8 cellular contexts compared by ENCODE assay signal in the genomic region with DNA sequence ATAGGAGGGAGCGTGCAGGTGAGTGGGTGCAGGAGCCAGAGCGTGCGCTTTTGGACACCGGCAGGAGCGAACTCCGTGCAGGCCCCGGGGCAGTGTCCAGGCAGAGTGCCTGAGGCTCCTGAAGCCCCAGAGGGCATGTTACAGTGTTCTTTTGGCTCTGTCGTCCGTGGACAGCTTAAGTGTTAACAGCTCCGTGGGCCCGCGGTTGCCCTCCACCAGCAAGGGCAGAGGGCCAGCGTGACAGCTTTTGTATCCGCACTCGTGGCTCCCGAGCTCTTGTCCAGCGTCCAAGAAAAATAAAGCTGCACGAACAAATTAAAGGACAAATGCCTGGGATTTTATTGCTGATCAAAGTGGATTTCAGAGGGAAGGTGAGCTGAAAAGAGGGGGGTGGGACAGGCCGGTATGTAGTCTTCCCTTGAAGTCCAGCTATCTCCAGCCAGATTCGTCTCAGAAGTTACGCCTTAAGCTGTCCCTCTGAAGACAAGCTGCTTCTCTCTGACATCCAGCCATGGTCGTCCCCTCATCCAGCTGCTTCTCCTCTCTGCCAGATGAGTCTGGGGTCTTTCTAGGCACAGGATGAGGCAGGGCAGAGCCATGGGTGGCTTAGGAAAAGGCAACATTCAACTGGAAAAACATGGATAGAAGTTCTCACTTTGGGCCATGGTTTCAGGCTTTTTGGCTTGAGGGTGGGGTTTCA. TPM values are rescaled to one million over a fixed set of nuclear protein-coding genes. Genes with fewer than 3 reads are reported as not detected.
A peak's percentile ranks its signal among the peaks of the same experiment; 100 is the strongest.
DNase-seq lines count a peak whose midpoint lies in the region; ATAC-seq, FAIRE-seq and TF ChIP-seq lines count a peak whose summit lies in the region.

No MANE protein-coding gene starts in this region.

- 92% methylated on average over 22 of the region's 22 CpGs for WGBS in GM12878 (ENCODE audit: insufficient coverage, insufficient replicate concordance, low lambda C conversion rate, missing lambda C conversion rate)
- WGBS in lung, 2 donors: 68 to 84% methylated on average over 22 of the region's 22 CpGs

- peak overlapping the region; percentile 94 for H3K27ac ChIP-seq in GM12878 (ENCODE audit: control insufficient read depth, insufficient read depth)
- H3K27ac ChIP-seq in lung (ENCODE audit: low read depth in 1 of 2, low read length in 1 of 2): peak overlapping the region; percentile 83 to 93
- H3K27ac ChIP-seq in tibial artery: peak overlapping the region; percentile 91 to 96

- H3K4me3 ChIP-seq in GM12878 (peak overlapping the region; percentile 82; the same call in 1 of the 2 replicates), lung (no peak overlapping the region), tibial artery (peak overlapping the region; percentile 91 to 95)

- H3K36me3 ChIP-seq in GM12878 (ENCODE audit: control insufficient read depth in 2 of 2, insufficient read depth in 2 of 2, low read length in 1 of 2) (no peaks in the 10 kb centered on the region; a peak in 1 of 4 replicates), lung (ENCODE audit: control insufficient read depth in 2 of 2, insufficient read depth in 2 of 2, low read length in 2 of 2) (no peaks in the 10 kb centered on the region), tibial artery (no peaks in the 10 kb centered on the region)

- TF ChIP-seq RAD21 in GM12878 (IDR thresholded peaks at IDR 0.05; ENCODE audit: insufficient read depth, low read depth, low read length): no peak

- H3K36me3 Mint-ChIP-seq in activated CD4-positive, alpha-beta T cell treated with anti-CD3 and anti-CD28 coated beads for 36 hours (ENCODE audit: low read depth): peaks cover 13% of the 10 kb centered on the region

- no peak for TF ChIP-seq CTCF in GM12878 (IDR thresholded peaks at IDR 0.05 in 2 of 3, conservative IDR thresholded peaks at IDR 0.05 in 1 of 3; ENCODE audit: control insufficient read depth in 2 of 3, extremely low read depth in 1 of 3, insufficient read depth in 1 of 3, low read depth in 3 of 3, low read length in 3 of 3)
- no peak for TF ChIP-seq CTCF in lung (IDR thresholded peaks at IDR 0.05; ENCODE audit: control extremely low read depth, extremely low read depth)
- no peak for TF ChIP-seq CTCF in tibial artery (IDR thresholded peaks at IDR 0.05)

- H3K9ac ChIP-seq in GM12878 (ENCODE audit: control insufficient read depth, insufficient read depth, low read length): peak overlapping the region; percentile 85

- H3K9me3 ChIP-seq in GM12878 (replicated peaks; ENCODE audit: control insufficient read depth, insufficient read depth, low read length): peaks cover 8% of the 10 kb centered on the region
- H3K9me3 ChIP-seq in lung (ENCODE audit: control insufficient read depth in 2 of 2, insufficient read depth in 1 of 2, low read length in 1 of 2): no peaks in the 10 kb centered on the region
- no peaks in the 10 kb centered on the region for H3K9me3 ChIP-seq in tibial artery

- CTCF ChIA-PET in activated CD4-positive, alpha-beta T cell treated with anti-CD3 and anti-CD28 coated beads for 36 hours (lab: Charles Lee): interaction anchor here (0.7 to 2.7 kb wide), 12 partner anchors 10 to 1990 kb away, joined by 3 to 16 read pairs (median 4); no protein-coding TSS in a partner anchor
- CTCF ChIA-PET in GM12878 (lab: Yijun Ruan, JAX): interaction anchor here (0.6 to 4.5 kb wide), 13 partner anchors 11 to 949 kb away, joined by 3 to 46 read pairs (median 6); a partner anchor contains a TSS

- RAD21 ChIA-PET in GM12878 (lab: Charles Lee; ENCODE audit: unreplicated experiment): interaction anchor here (0.8 to 5.9 kb wide), 18 partner anchors 8 to 275 kb away, joined by 3 to 43 read pairs (median 4); a partner anchor contains a TSS

- no peaks in the 10 kb centered on the region for H4K20me1 ChIP-seq in GM12878 (ENCODE audit: control insufficient read depth, insufficient read depth)

- SMC1A ChIA-PET in GM12878 (lab: Charles Lee; ENCODE audit: uncharacterized antibody, unreplicated experiment): interaction anchor here (0.6 to 5.9 kb wide), 20 partner anchors 8 to 1762 kb away, joined by 3 to 76 read pairs (median 5); a partner anchor contains a TSS

- no peak for ATAC-seq in activated CD4-positive, alpha-beta T cell treated with anti-CD3 and anti-CD28 coated beads for 36 hours
- ATAC-seq in GM12878 (no peak), lung (ENCODE audit: insufficient read depth, low FRiP score) (no peak), HG03175 (IDR thresholded peaks at IDR 0.05; ENCODE audit: unreplicated experiment) (no peak)

- H3K27ac Mint-ChIP-seq in activated CD4-positive, alpha-beta T cell treated with anti-CD3 and anti-CD28 coated beads for 36 hours: peak overlapping the region; percentile 97

- in situ Hi-C loops in GM12878 (cut with MboI): no loop called here

- intact Hi-C loops in activated CD4-positive, alpha-beta T cell treated with anti-CD3 and anti-CD28 coated beads for 36 hours (cut with DNase I, micrococcal nuclease): loop anchor here (2.0 to 5.0 kb wide), 4 partner anchors 70 to 379 kb away; a partner anchor contains a TSS
- intact Hi-C loops in GM12878 (cut with micrococcal nuclease; ENCODE audit: unreplicated experiment): no loop called here
- intact Hi-C loops in tibial artery (cut with DNase I; ENCODE audit: low total_unique reads): no loop called here

- H3K4me1 ChIP-seq in GM12878 (ENCODE audit: control insufficient read depth, insufficient read depth, low read length) (peaks cover 56% of the 10 kb centered on the region), lung (ENCODE audit: control insufficient read depth in 2 of 2, insufficient read depth in 2 of 2, low read length in 2 of 2) (peaks cover 13 to 17% of the 10 kb centered on the region in 2 donors), tibial artery (peaks cover 0 to 37% (median 27%) of the 10 kb centered on the region in 4 donors)

- H3K79me2 ChIP-seq in GM12878 (ENCODE audit: control insufficient read depth, insufficient read depth, low read length): peaks cover 28% of the 10 kb centered on the region

- no peaks in the 10 kb centered on the region for H3K9me3 Mint-ChIP-seq in activated CD4-positive, alpha-beta T cell treated with anti-CD3 and anti-CD28 coated beads for 36 hours (ENCODE audit: low read depth)

- H3K4me2 ChIP-seq in GM12878 (ENCODE audit: control insufficient read depth, insufficient read depth): peak overlapping the region; percentile 99

- TF ChIP-seq POLR2A in GM12878 (IDR thresholded peaks at IDR 0.05; ENCODE audit: low read depth, low read length): no peak; the same call in 1 of the 2 replicates

- no peaks in the 10 kb centered on the region for H3K27me3 ChIP-seq in GM12878 (replicated peaks in 1 of 2; ENCODE audit: control insufficient read depth in 2 of 2, insufficient read depth in 2 of 2, low read length in 1 of 2)
- H3K27me3 ChIP-seq in lung (ENCODE audit: control insufficient read depth, insufficient read depth): no peaks in the 10 kb centered on the region
- no peaks in the 10 kb centered on the region for H3K27me3 ChIP-seq in tibial artery

- FAIRE-seq in GM12878 (lab: Jason Lieb, UNC): no peak

- POLR2A ChIA-PET in activated CD4-positive, alpha-beta T cell treated with anti-CD3 and anti-CD28 coated beads for 36 hours (lab: Charles Lee): interaction anchor here (0.7 to 1.9 kb wide), 5 partner anchors 69 to 517 kb away, joined by 3 to 5 read pairs (median 4); a partner anchor contains a TSS
- POLR2A ChIA-PET in GM12878 (lab: Charles Lee): interaction anchor here (0.7 to 3.2 kb wide), 12 partner anchors 8 to 250 kb away, joined by 3 to 11 read pairs (median 6); a partner anchor contains a TSS

- no peaks in the 10 kb centered on the region for H3K27me3 Mint-ChIP-seq in activated CD4-positive, alpha-beta T cell treated with anti-CD3 and anti-CD28 coated beads for 36 hours

- no TSS peak for BruUV-seq in GM12878 (replicated peaks; lab: Mats Ljungman, UMichigan)

- peak overlapping the region; percentile 87 for H3K4me3 Mint-ChIP-seq in activated CD4-positive, alpha-beta T cell treated with anti-CD3 and anti-CD28 coated beads for 36 hours

- no peak for DNase-seq in activated CD4-positive, alpha-beta T cell treated with anti-CD3 and anti-CD28 coated beads for 36 hours
- no peak for DNase-seq in activated CD4-positive, alpha-beta T cell treated with anti-CD3 and anti-CD28 coated beads for 4 hours
- DNase-seq in GM12878 (ENCODE audit: low read depth, low spot score) (no peak), lung (ENCODE audit: low spot score) (no peak), tibial artery (peak in 1 of 2 donors; percentile 56), HuH-7.5 (ENCODE audit: low spot score) (no peak), NCI-H2081 (lab: John Stamatoyannopoulos, UW) (no peak)

- peak overlapping the region; percentile 100 for H2AFZ ChIP-seq in GM12878 (ENCODE audit: control insufficient read depth, low read depth, low read length)

- peaks cover 52% of the 10 kb centered on the region for H3K4me1 Mint-ChIP-seq in activated CD4-positive, alpha-beta T cell treated with anti-CD3 and anti-CD28 coated beads for 36 hours

- no peak for TF ChIP-seq EP300 in GM12878 (IDR thresholded peaks at IDR 0.05; ENCODE audit: borderline replicate concordance in 1 of 2, control insufficient read depth in 1 of 2, low read depth in 2 of 2, low read length in 2 of 2)

RNA-seq across cellular contexts. Expression of a gene that starts 1.0 kb away (rescaled TPM):
- 10 to 100 TPM; 80.3 to 89.1 TPM for total RNA-seq in activated CD4-positive, alpha-beta T cell treated with anti-CD3 and anti-CD28 coated beads for 36 hours
- total RNA-seq in GM12878 (2013; cell fraction: nucleolus; rRNA removed): 19.0 and 20.8 TPM in 2 replicates
- total RNA-seq in GM12878 (2014; rRNA removed): 62.8 and 66.8 TPM in 2 replicates
- 38.3 and 43.3 TPM in 2 replicates for total RNA-seq in GM12878 (2014; rRNA removed; fragmentation: Illumina TruSeq; extraction: Trizol)
- total RNA-seq in GM12878 (2021): 124 and 128 TPM in 2 replicates
- polyA plus RNA-seq in GM12878 (2011; ENCODE audit: low read depth): 52.2 TPM
- 8.1 and 25.7 TPM in 2 replicates for polyA plus RNA-seq in GM12878 (2011; rRNA removed)
- 37.4 and 37.6 TPM in 2 replicates for polyA plus RNA-seq in GM12878 (2011; cell fraction: cytosol; rRNA removed)
- polyA plus RNA-seq in GM12878 (2011; cell fraction: nucleus; rRNA removed): 18.8 and 25.3 TPM in 2 replicates
- 42.7 and 46.8 TPM in 2 replicates for polyA plus RNA-seq in GM12878 (2012)
- polyA plus RNA-seq in GM12878 (2014; fragmentation: Illumina TruSeq; extraction: Trizol): 73.9 and 115 TPM in 2 replicates
- polyA plus RNA-seq in GM12878 (2014; fragmentation: Nextera tagmentation; extraction: Ambion mirVana): 10 to 100 TPM; 21.9 to 52.9 TPM
- polyA plus RNA-seq in GM12878 (2014; rRNA removed): 104 and 117 TPM in 2 replicates
- 100 to 1,000 TPM; 179 to 199 TPM for polyA plus RNA-seq in GM12878 (2016; fragmentation: Nextera tagmentation; extraction: Ambion mirVana)
- polyA minus RNA-seq in GM12878 (2011; rRNA and poly(A)+ RNA removed): 15.6 and 17.1 TPM in 2 replicates
- polyA minus RNA-seq in GM12878 (2011; cell fraction: cytosol; rRNA and poly(A)+ RNA removed): 8.0 and 8.4 TPM in 2 replicates
- polyA minus RNA-seq in GM12878 (2011; cell fraction: nucleus; rRNA and poly(A)+ RNA removed): 4.8 and 7.1 TPM in 2 replicates
- total RNA-seq in lung: 100 to 1,000 TPM in 1 of 2 donors, 10 to 100 TPM in 1; 94.3 to 128 TPM
- 100 to 1,000 TPM in 1 of 2 donors, 10 to 100 TPM in 1; 69.2 to 104 TPM for polyA plus RNA-seq in lung

RNA-seq across cellular contexts. Expression of a gene that starts 6.6 kb away (rescaled TPM):
- total RNA-seq in activated CD4-positive, alpha-beta T cell treated with anti-CD3 and anti-CD28 coated beads for 36 hours: 100 to 1,000 TPM; 148 to 197 TPM
- total RNA-seq in GM12878 (2013; cell fraction: nucleolus; rRNA removed): 51.1 and 62.0 TPM in 2 replicates
- total RNA-seq in GM12878 (2014; rRNA removed): 95.6 and 109 TPM in 2 replicates
- 48.7 and 53.1 TPM in 2 replicates for total RNA-seq in GM12878 (2014; rRNA removed; fragmentation: Illumina TruSeq; extraction: Trizol)
- total RNA-seq in GM12878 (2021): 165 and 170 TPM in 2 replicates
- 57.2 TPM for polyA plus RNA-seq in GM12878 (2011; ENCODE audit: low read depth)
- 12.9 and 25.6 TPM in 2 replicates for polyA plus RNA-seq in GM12878 (2011; rRNA removed)
- polyA plus RNA-seq in GM12878 (2011; cell fraction: cytosol; rRNA removed): 44.9 and 48.1 TPM in 2 replicates
- polyA plus RNA-seq in GM12878 (2011; cell fraction: nucleus; rRNA removed): 51.8 and 78.3 TPM in 2 replicates
- 81.7 and 107 TPM in 2 replicates for polyA plus RNA-seq in GM12878 (2012)
- polyA plus RNA-seq in GM12878 (2014; fragmentation: Illumina TruSeq; extraction: Trizol): 109 and 151 TPM in 2 replicates
- 10 to 100 TPM in 1 of 2 experiments, 1 to 10 TPM in 1; 8.7 to 27.7 TPM for polyA plus RNA-seq in GM12878 (2014; fragmentation: Nextera tagmentation; extraction: Ambion mirVana)
- polyA plus RNA-seq in GM12878 (2014; rRNA removed): 74.4 and 88.5 TPM in 2 replicates
- 10 to 100 TPM; 59.8 to 62.9 TPM for polyA plus RNA-seq in GM12878 (2016; fragmentation: Nextera tagmentation; extraction: Ambion mirVana)
- polyA minus RNA-seq in GM12878 (2011; rRNA and poly(A)+ RNA removed): 20.9 and 45.0 TPM in 2 replicates
- polyA minus RNA-seq in GM12878 (2011; cell fraction: cytosol; rRNA and poly(A)+ RNA removed): 31.7 and 35.9 TPM in 2 replicates
- 34.9 and 61.6 TPM in 2 replicates for polyA minus RNA-seq in GM12878 (2011; cell fraction: nucleus; rRNA and poly(A)+ RNA removed)
- total RNA-seq in lung: 10 to 100 TPM; 49.0 to 70.6 TPM
- polyA plus RNA-seq in lung: 10 to 100 TPM; 59.8 to 79.0 TPM

RNA-seq across cellular contexts. Expression of a gene that starts 11.3 kb away (rescaled TPM):
- total RNA-seq in activated CD4-positive, alpha-beta T cell treated with anti-CD3 and anti-CD28 coated beads for 36 hours: 1 to 10 TPM; 1.9 to 2.0 TPM
- 7.0 and 7.3 TPM in 2 replicates for total RNA-seq in GM12878 (2013; cell fraction: nucleolus; rRNA removed)
- total RNA-seq in GM12878 (2014; rRNA removed) (6.4 and 14.1 TPM in 2 replicates), GM12878 (2014; rRNA removed; fragmentation: Illumina TruSeq; extraction: Trizol) (4.1 and 5.6 TPM in 2 replicates), GM12878 (2021) (16.0 and 25.0 TPM in 2 replicates), lung (10 to 100 TPM; 18.6 to 20.5 TPM)
- polyA plus RNA-seq in GM12878 (2011; ENCODE audit: low read depth): 2.7 TPM
- polyA plus RNA-seq in GM12878 (2011; rRNA removed) (0.56 and 0.78 TPM in 2 replicates), GM12878 (2014; fragmentation: Illumina TruSeq; extraction: Trizol) (1.5 and 1.7 TPM in 2 replicates), GM12878 (2014; fragmentation: Nextera tagmentation; extraction: Ambion mirVana) (under 1 TPM; 0.16 to 0.79 TPM), GM12878 (2014; rRNA removed) (9.9 and 14.6 TPM in 2 replicates), GM12878 (2016; fragmentation: Nextera tagmentation; extraction: Ambion mirVana) (1 to 10 TPM; 3.4 to 5.2 TPM), lung (10 to 100 TPM in 1 of 2 donors, 1 to 10 TPM in 1; 6.7 to 16.5 TPM)
- 0.64 and 1.3 TPM in 2 replicates for polyA plus RNA-seq in GM12878 (2011; cell fraction: cytosol; rRNA removed)
- polyA plus RNA-seq in GM12878 (2011; cell fraction: nucleus; rRNA removed): 16.2 and 17.6 TPM in 2 replicates
- 4.8 and 9.3 TPM in 2 replicates for polyA plus RNA-seq in GM12878 (2012)
- 0.22 and 3.0 TPM in 2 replicates for polyA minus RNA-seq in GM12878 (2011; rRNA and poly(A)+ RNA removed)
- 2.8 and 5.9 TPM in 2 replicates for polyA minus RNA-seq in GM12878 (2011; cell fraction: cytosol; rRNA and poly(A)+ RNA removed)
- 4.1 and 4.7 TPM in 2 replicates for polyA minus RNA-seq in GM12878 (2011; cell fraction: nucleus; rRNA and poly(A)+ RNA removed)

RNA-seq across cellular contexts. Expression of a gene that starts 39.0 kb away (rescaled TPM):
- 1 to 10 TPM; 7.0 to 9.6 TPM for total RNA-seq in activated CD4-positive, alpha-beta T cell treated with anti-CD3 and anti-CD28 coated beads for 36 hours
- 203 and 205 TPM in 2 replicates for total RNA-seq in GM12878 (2013; cell fraction: nucleolus; rRNA removed)
- total RNA-seq in GM12878 (2014; rRNA removed) (71.3 and 83.5 TPM in 2 replicates), GM12878 (2014; rRNA removed; fragmentation: Illumina TruSeq; extraction: Trizol) (51.5 and 56.3 TPM in 2 replicates), GM12878 (2021) (93.3 and 102 TPM in 2 replicates), lung (100 to 1,000 TPM in 1 of 2 donors, 10 to 100 TPM in 1; 29.9 to 106 TPM)
- 36.2 TPM for polyA plus RNA-seq in GM12878 (2011; ENCODE audit: low read depth)
- polyA plus RNA-seq in GM12878 (2011; rRNA removed) (18.2 and 44.9 TPM in 2 replicates), GM12878 (2014; fragmentation: Illumina TruSeq; extraction: Trizol) (11.7 and 54.8 TPM in 2 replicates), GM12878 (2014; fragmentation: Nextera tagmentation; extraction: Ambion mirVana) (10 to 100 TPM; 17.7 to 55.4 TPM), GM12878 (2014; rRNA removed) (71.9 and 83.8 TPM in 2 replicates), GM12878 (2016; fragmentation: Nextera tagmentation; extraction: Ambion mirVana) (10 to 100 TPM; 53.4 to 57.7 TPM), lung (100 to 1,000 TPM in 1 of 2 donors, 10 to 100 TPM in 1; 91.6 to 166 TPM)
- 55.8 and 65.2 TPM in 2 replicates for polyA plus RNA-seq in GM12878 (2011; cell fraction: cytosol; rRNA removed)
- polyA plus RNA-seq in GM12878 (2011; cell fraction: nucleus; rRNA removed): 80.5 and 92.2 TPM in 2 replicates
- 90.2 and 104 TPM in 2 replicates for polyA plus RNA-seq in GM12878 (2012)
- polyA minus RNA-seq in GM12878 (2011; rRNA and poly(A)+ RNA removed): 99.9 and 126 TPM in 2 replicates
- 50.8 and 65.5 TPM in 2 replicates for polyA minus RNA-seq in GM12878 (2011; cell fraction: cytosol; rRNA and poly(A)+ RNA removed)
- 57.2 and 89.6 TPM in 2 replicates for polyA minus RNA-seq in GM12878 (2011; cell fraction: nucleus; rRNA and poly(A)+ RNA removed)

RNA-seq across cellular contexts. Expression of a gene that starts 45.7 kb away (rescaled TPM):
- total RNA-seq in activated CD4-positive, alpha-beta T cell treated with anti-CD3 and anti-CD28 coated beads for 36 hours: not detected
- not detected in 2 replicates for total RNA-seq in GM12878 (2013; cell fraction: nucleolus; rRNA removed)
- total RNA-seq in GM12878 (2014; rRNA removed) (not detected in 2 replicates), GM12878 (2014; rRNA removed; fragmentation: Illumina TruSeq; extraction: Trizol) (not detected in 2 replicates), GM12878 (2021) (not detected in 2 replicates), lung (not detected)
- polyA plus RNA-seq in GM12878 (2011; ENCODE audit: low read depth): not detected
- polyA plus RNA-seq in GM12878 (2011; rRNA removed) (not detected in 2 replicates), GM12878 (2014; fragmentation: Illumina TruSeq; extraction: Trizol) (not detected in 2 replicates), GM12878 (2014; fragmentation: Nextera tagmentation; extraction: Ambion mirVana) (not detected), GM12878 (2014; rRNA removed) (not detected in 2 replicates), GM12878 (2016; fragmentation: Nextera tagmentation; extraction: Ambion mirVana) (not detected), lung (under 1 TPM in 1 of 2 donors, not detected in 1; 0.04 TPM)
- polyA plus RNA-seq in GM12878 (2011; cell fraction: cytosol; rRNA removed): not detected in 2 replicates
- polyA plus RNA-seq in GM12878 (2011; cell fraction: nucleus; rRNA removed): not detected in 2 replicates
- polyA plus RNA-seq in GM12878 (2012): not detected in 2 replicates
- not detected in 2 replicates for polyA minus RNA-seq in GM12878 (2011; rRNA and poly(A)+ RNA removed)
- polyA minus RNA-seq in GM12878 (2011; cell fraction: cytosol; rRNA and poly(A)+ RNA removed): not detected in 2 replicates
- polyA minus RNA-seq in GM12878 (2011; cell fraction: nucleus; rRNA and poly(A)+ RNA removed): not detected in 2 replicates

Comparison
In these comparisons a context has a peak if more than half of its experiments do, and no peak if none do; other contexts are left out.
1. intact Hi-C loops: an anchor here in activated CD4-positive, alpha-beta T cell treated with anti-CD3 and anti-CD28 coated beads for 36 hours (2.0 to 5.0 kb wide); none called in GM12878 and tibial artery.